In genomic region chr3:120489421-120489820, GRCh38 we compare ENCODE assay signal across 32 cellular contexts.
"Had no signal": no experiment of that assay in that cellular context is flagged by ENCODE, and none has a peak within 500 bp of the region (broad histone marks: within the 10 kb centered on the region; RNA-seq: fewer than 3 reads in every experiment).

No MANE protein-coding gene starts in this region.

- ATAC-seq: activated CD8-positive, alpha-beta T cell treated with anti-CD3 and anti-CD28 coated beads for 36 hours; activated naive CD8-positive, alpha-beta T cell treated with anti-CD3 and anti-CD28 coated beads, Interleukin-2, amount 50 U/mL, for 24 hours; activated T-cell treated with anti-CD3 and anti-CD28 coated beads, Interleukin-2, amount 50 U/mL, for 4 hours; body of pancreas; esophagus mucosa; gastroesophageal sphincter; T-helper 17 cell had no signal

- H3K9me3 ChIP-seq: adrenal gland, body of pancreas, colonic mucosa, gastroesophageal sphincter had no signal

- H3K4me3 ChIP-seq: adrenal gland, body of pancreas, cardiac muscle cell, colonic mucosa, gastroesophageal sphincter had no signal

- H3K36me3 ChIP-seq: adrenal gland, cardiac muscle cell, colonic mucosa, gastroesophageal sphincter had no signal

- H3K27ac Mint-ChIP-seq: activated CD8-positive, alpha-beta T cell treated with anti-CD3 and anti-CD28 coated beads for 36 hours; activated naive CD4-positive, alpha-beta T cell treated with anti-CD3 and anti-CD28 coated beads for 36 hours; activated naive CD4-positive, alpha-beta T cell treated with anti-CD3 and anti-CD28 coated beads, Interleukin-2, amount 50 U/mL, for 24 hours; activated naive CD8-positive, alpha-beta T cell treated with anti-CD3 and anti-CD28 coated beads for 36 hours; activated naive CD8-positive, alpha-beta T cell treated with anti-CD3 and anti-CD28 coated beads, Interleukin-2, amount 50 U/mL, for 24 hours; activated T-helper 2 cell treated with anti-CD3 and anti-CD28 coated beads, Interferon-gamma antibody, Interleukin-2, Interleukin-4, amounts not matched to agents 10 μg/mL and 5 μg/mL and 100 μg/mL, durations not matched to agents 14 hours and 24 hours and 36 hours; endodermal cell; T-helper 17 cell; T-helper 2 cell treated with Interferon-gamma antibody and Interleukin-4, amounts not matched to agents 5 μg/mL and 100 μg/mL, for 36 hours had no signal

- H3K4me3 Mint-ChIP-seq: activated CD8-positive, alpha-beta T cell treated with anti-CD3 and anti-CD28 coated beads for 36 hours; activated naive CD4-positive, alpha-beta T cell treated with anti-CD3 and anti-CD28 coated beads for 36 hours; activated naive CD4-positive, alpha-beta T cell treated with anti-CD3 and anti-CD28 coated beads, Interleukin-2, amount 50 U/mL, for 24 hours; activated naive CD8-positive, alpha-beta T cell treated with anti-CD3 and anti-CD28 coated beads for 36 hours; activated naive CD8-positive, alpha-beta T cell treated with anti-CD3 and anti-CD28 coated beads, Interleukin-2, amount 50 U/mL, for 24 hours; activated T-cell treated with anti-CD3 and anti-CD28 coated beads, Interleukin-2, amount 50 U/mL, for 4 hours; endodermal cell; T-helper 17 cell; T-helper 2 cell treated with Interferon-gamma antibody and Interleukin-4, amounts not matched to agents 5 μg/mL and 100 μg/mL, for 36 hours had no signal

- H3K27me3 ChIP-seq: adrenal gland, body of pancreas, cardiac muscle cell, colonic mucosa, gastroesophageal sphincter had no signal

- DNase-seq: activated CD4-positive, alpha-beta T cell treated with anti-CD3 and anti-CD28 coated beads for 1 hour; activated CD4-positive, alpha-beta T cell treated with anti-CD3 and anti-CD28 coated beads for 48 hours; activated CD4-positive, alpha-beta T cell treated with anti-CD3 and anti-CD28 coated beads, Interleukin-2, amount 50 U/mL, for 1 hour; activated CD4-positive, alpha-beta T cell treated with anti-CD3 and anti-CD28 coated beads, Interleukin-2, amount 50 U/mL, for 48 hours; activated CD8-positive, alpha-beta memory T cell treated with anti-CD3 and anti-CD28 coated beads for 24 hours; activated CD8-positive, alpha-beta T cell treated with anti-CD3 and anti-CD28 coated beads for 36 hours; activated effector memory CD4-positive, alpha-beta T cell treated with anti-CD3 and anti-CD28 coated beads, Interleukin-2, amount 50 U/mL, for 16 hours; activated naive CD4-positive, alpha-beta T cell treated with anti-CD3 and anti-CD28 coated beads for 36 hours; activated naive CD8-positive, alpha-beta T cell treated with anti-CD3 and anti-CD28 coated beads for 36 hours; activated naive CD8-positive, alpha-beta T cell treated with anti-CD3 and anti-CD28 coated beads, Interleukin-2, amount 50 U/mL, for 24 hours; activated T-cell treated with anti-CD3 and anti-CD28 coated beads, Interleukin-2, amount 50 U/mL, for 4 hours; adrenal gland; amygdala; aorta; body of pancreas; central memory CD4-positive, alpha-beta T cell; cerebellar nuclear complex; colonic mucosa; effector CD8-positive, alpha-beta T cell; endodermal cell; foreskin melanocyte; head of caudate nucleus; hypothalamus; T-helper 1 cell; T-helper 17 cell; T1000 had no signal

- H3K27ac ChIP-seq: adrenal gland, body of pancreas, cardiac muscle cell, colonic mucosa, gastroesophageal sphincter had no signal

- H3K9me3 Mint-ChIP-seq: activated CD8-positive, alpha-beta T cell treated with anti-CD3 and anti-CD28 coated beads for 36 hours; activated T-helper 2 cell treated with anti-CD3 and anti-CD28 coated beads, Interferon-gamma antibody, Interleukin-2, Interleukin-4, amounts not matched to agents 10 μg/mL and 5 μg/mL and 100 μg/mL, durations not matched to agents 14 hours and 24 hours and 36 hours; T-helper 2 cell treated with Interferon-gamma antibody and Interleukin-4, amounts not matched to agents 5 μg/mL and 100 μg/mL, for 36 hours had no signal

- H3K4me1 Mint-ChIP-seq: activated naive CD4-positive, alpha-beta T cell treated with anti-CD3 and anti-CD28 coated beads, Interleukin-2, amount 50 U/mL, for 24 hours; activated naive CD8-positive, alpha-beta T cell treated with anti-CD3 and anti-CD28 coated beads for 36 hours; activated naive CD8-positive, alpha-beta T cell treated with anti-CD3 and anti-CD28 coated beads, Interleukin-2, amount 50 U/mL, for 24 hours; endodermal cell; T-helper 17 cell had no signal

- H3K36me3 Mint-ChIP-seq: activated naive CD4-positive, alpha-beta T cell treated with anti-CD3 and anti-CD28 coated beads, Interleukin-2, amount 50 U/mL, for 24 hours; activated naive CD8-positive, alpha-beta T cell treated with anti-CD3 and anti-CD28 coated beads for 36 hours had no signal

- H3K4me1 ChIP-seq: adrenal gland, body of pancreas, colonic mucosa had no signal
